ENCODE assay signal across 20 cellular contexts in the genomic region with DNA sequence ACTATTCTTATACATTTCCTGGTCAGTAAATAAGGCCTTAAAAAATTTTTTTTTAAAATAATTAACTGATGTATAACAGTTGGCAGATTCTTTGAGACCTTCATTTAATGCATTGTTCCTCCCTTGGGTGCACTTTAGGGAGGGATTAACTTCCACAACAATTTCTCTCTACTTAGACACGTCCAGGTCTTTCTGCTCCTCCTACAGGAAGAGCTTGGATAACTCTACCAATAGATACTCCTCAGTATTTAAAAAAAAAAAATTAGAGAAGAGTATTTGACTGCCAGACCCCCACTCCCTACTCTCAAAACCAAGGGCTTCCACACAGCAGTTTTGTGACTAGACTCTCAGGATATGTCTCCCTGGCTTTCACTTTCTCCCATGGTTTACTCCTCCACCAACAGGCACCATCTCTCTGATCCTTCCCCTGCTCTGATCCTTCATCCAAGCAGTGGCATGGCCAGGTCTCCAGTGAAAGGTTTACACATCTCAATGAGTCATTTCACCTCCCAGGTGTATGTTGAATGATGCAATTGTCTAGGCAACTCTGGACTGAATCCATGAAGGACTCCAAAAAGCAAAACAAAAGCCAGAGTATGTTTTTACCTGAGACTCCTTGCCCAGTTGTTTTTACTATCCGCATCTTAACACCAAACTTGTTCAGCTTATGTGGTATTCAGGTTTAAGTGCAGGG. TPM values are rescaled to one million over a fixed set of nuclear protein-coding genes. Genes with fewer than 3 reads are reported as not detected.
A peak's percentile ranks its signal among the peaks of the same experiment; 100 is the strongest.
DNase-seq lines count a peak whose midpoint lies in the region; ATAC-seq and TF ChIP-seq lines count a peak whose summit lies in the region.
"Had no signal": no experiment of that assay in that cellular context is flagged by ENCODE, and none has a peak within 500 bp of the region (broad histone marks: within the 10 kb centered on the region; RNA-seq: fewer than 3 reads in every experiment).

No MANE protein-coding gene starts in this region.

- H3K27ac ChIP-seq in HUES48 (ENCODE audit: low read depth, low read length) (no peak overlapping the region), brain microvascular endothelial cell (peak overlapping the region; percentile 94), iPS-20b (ENCODE audit: low read length) (no peak overlapping the region)

- H3K27me3 ChIP-seq in HUES48 (ENCODE audit: control insufficient read depth, insufficient read depth, low read length) (peaks cover 100% of the 10 kb centered on the region), brain microvascular endothelial cell (replicated peaks) (no peaks in the 10 kb centered on the region), iPS-20b (ENCODE audit: insufficient read depth, low read length) (peaks cover 100% of the 10 kb centered on the region)

- H3K9me3 ChIP-seq in HUES48 (ENCODE audit: control insufficient read depth, insufficient read depth, low read length) (no peaks in the 10 kb centered on the region), iPS-20b (ENCODE audit: insufficient read depth, low read depth, low read length) (no peaks in the 10 kb centered on the region; the same call in 1 of the 2 replicates)

- peaks cover 10% of the 10 kb centered on the region for H3K4me1 Mint-ChIP-seq in Calu3 (ENCODE audit: low read depth, unreplicated experiment)
- no peaks in the 10 kb centered on the region for H3K4me1 Mint-ChIP-seq in activated CD8-positive, alpha-beta T cell treated with anti-CD3 and anti-CD28 coated beads, Interleukin-2, amount 10 ng/mL, durations not matched to agents 7 days and 5 days (ENCODE audit: low read depth)

- DNase-seq in Calu3 (peak; percentile 67), brain microvascular endothelial cell (no peak), islet precursor cell (no peak)
- no peak for DNase-seq in activated CD8-positive, alpha-beta T cell treated with anti-CD3 and anti-CD28 coated beads, Interleukin-2, amount 10 ng/mL, durations not matched to agents 7 days and 5 days
- DNase-seq in stimulated activated CD4-positive, alpha-beta T cell treated with anti-CD3 and anti-CD28 coated beads, Interleukin-4, amount 100 ng/mL, for 24 hours: no peak
- no peak for DNase-seq in stimulated activated CD4-positive, alpha-beta T cell treated with anti-CD3 and anti-CD28 coated beads, Interleukin-2, amount 100 ng/mL, for 48 hours
- DNase-seq: ACHN; activated CD4-positive, alpha-beta T cell treated with anti-CD3 and anti-CD28 coated beads, Interleukin-2, amount 10 ng/mL, durations not matched to agents 7 days and 5 days; activated CD8-positive, alpha-beta memory T cell treated with anti-CD3 and anti-CD28 coated beads, Interleukin-2, amount 50 U/mL, for 4 hours; activated gamma-delta T cell; amniotic stem cell; C1 segment of cervical spinal cord; GDM1; hypothalamus; NCI-H187 treated with DMSO at 0.1 percent for 48 hours; NCI-H510A; T-cell had no signal

- no peak overlapping the region for H3K4me3 Mint-ChIP-seq in Calu3 (ENCODE audit: low read depth, unreplicated experiment)
- no peak overlapping the region for H3K4me3 Mint-ChIP-seq in activated CD8-positive, alpha-beta T cell treated with anti-CD3 and anti-CD28 coated beads, Interleukin-2, amount 10 ng/mL, durations not matched to agents 7 days and 5 days
- H3K4me3 Mint-ChIP-seq: activated CD4-positive, alpha-beta T cell treated with anti-CD3 and anti-CD28 coated beads, Interleukin-2, amount 10 ng/mL, durations not matched to agents 7 days and 5 days; natural killer cell treated with Interleukin-12 subunit alpha and Interleukin-12 subunit beta and Interleukin-15 and Interleukin-18, amount 100 ng/mL, for 72 hours; T-cell had no signal

- H3K4me1 ChIP-seq in HUES48 (ENCODE audit: control insufficient read depth, insufficient read depth, low read length) (peaks cover 66% of the 10 kb centered on the region), iPS-20b (ENCODE audit: insufficient read depth, low read length) (peaks cover 25% of the 10 kb centered on the region)

- H3K27ac Mint-ChIP-seq in Calu3 (ENCODE audit: unreplicated experiment): peak overlapping the region; percentile 96
- H3K27ac Mint-ChIP-seq in activated CD8-positive, alpha-beta T cell treated with anti-CD3 and anti-CD28 coated beads, Interleukin-2, amount 10 ng/mL, durations not matched to agents 7 days and 5 days: no peak overlapping the region
- H3K27ac Mint-ChIP-seq: activated CD4-positive, alpha-beta T cell treated with anti-CD3 and anti-CD28 coated beads, Interleukin-2, amount 10 ng/mL, durations not matched to agents 7 days and 5 days; natural killer cell treated with Interleukin-12 subunit alpha and Interleukin-12 subunit beta and Interleukin-15 and Interleukin-18, amount 100 ng/mL, for 72 hours; T-cell had no signal

- in situ Hi-C loops in brain microvascular endothelial cell (cut with HindIII; ENCODE audit: low pct_ligation_motif_present, low sequenced_read_pairs): loop anchor here (25.0 kb wide), 1 partner anchor 213 kb away; no protein-coding TSS in a partner anchor

- H3K9me3 Mint-ChIP-seq in Calu3 (ENCODE audit: low read depth, unreplicated experiment): peaks cover 3% of the 10 kb centered on the region
- H3K9me3 Mint-ChIP-seq in activated CD8-positive, alpha-beta T cell treated with anti-CD3 and anti-CD28 coated beads, Interleukin-2, amount 10 ng/mL, durations not matched to agents 7 days and 5 days (ENCODE audit: insufficient read depth): peaks cover 3% of the 10 kb centered on the region
- H3K9me3 Mint-ChIP-seq: activated CD4-positive, alpha-beta T cell treated with anti-CD3 and anti-CD28 coated beads, Interleukin-2, amount 10 ng/mL, durations not matched to agents 7 days and 5 days had no signal

- intact Hi-C loops in Calu3 (cut with micrococcal nuclease; ENCODE audit: unreplicated experiment): no loop called here

- peaks cover 10% of the 10 kb centered on the region for H3K36me3 Mint-ChIP-seq in Calu3 (ENCODE audit: insufficient read depth, unreplicated experiment)
- peaks cover 8% of the 10 kb centered on the region for H3K36me3 Mint-ChIP-seq in activated CD8-positive, alpha-beta T cell treated with anti-CD3 and anti-CD28 coated beads, Interleukin-2, amount 10 ng/mL, durations not matched to agents 7 days and 5 days (ENCODE audit: low read depth)

- no TSS peak for BruUV-seq in Calu3 (replicated peaks; lab: Mats Ljungman, UMichigan)

- CTCF ChIA-PET in Calu3 (lab: Charles Lee): no interaction called here
- CTCF ChIA-PET in activated CD8-positive, alpha-beta T cell treated with anti-CD3 and anti-CD28 coated beads, Interleukin-2, amount 10 ng/mL, durations not matched to agents 7 days and 5 days (lab: Charles Lee): no interaction called here

- H3K36me3 ChIP-seq in HUES48 (ENCODE audit: control insufficient read depth, insufficient read depth, low read length) (no peaks in the 10 kb centered on the region), brain microvascular endothelial cell (replicated peaks) (no peaks in the 10 kb centered on the region), iPS-20b (ENCODE audit: insufficient read depth, low read depth, low read length) (no peaks in the 10 kb centered on the region)

- H3K9ac ChIP-seq in HUES48 (ENCODE audit: low read depth, low read length): no peak overlapping the region
- H3K9ac ChIP-seq in iPS-20b (ENCODE audit: low read depth, low read length): peak overlapping the region; percentile 71; the same call in 1 of the 2 replicates

- POLR2A ChIA-PET in activated CD8-positive, alpha-beta T cell treated with anti-CD3 and anti-CD28 coated beads, Interleukin-2, amount 10 ng/mL, durations not matched to agents 7 days and 5 days (lab: Charles Lee): no interaction called here

- H3K4me3 ChIP-seq in HUES48 (ENCODE audit: low read depth, low read length) (peak overlapping the region; percentile 62; the same call in 1 of the 2 replicates), brain microvascular endothelial cell (ENCODE audit: low read depth, low read length) (no peak overlapping the region), iPS-20b (ENCODE audit: low read length) (peak overlapping the region; percentile 66; the same call in 1 of the 2 replicates)

- ATAC-seq in activated CD8-positive, alpha-beta T cell treated with anti-CD3 and anti-CD28 coated beads, Interleukin-2, amount 10 ng/mL, durations not matched to agents 7 days and 5 days: no peak
- ATAC-seq: natural killer cell treated with Interleukin-12 subunit alpha and Interleukin-12 subunit beta and Interleukin-15 and Interleukin-18, amount 100 ng/mL, for 72 hours; T-cell had no signal

- TF ChIP-seq CTCF in Calu3 (IDR thresholded peaks at IDR 0.05; ENCODE audit: unreplicated experiment) (no peak), brain microvascular endothelial cell (IDR thresholded peaks at IDR 0.05; ENCODE audit: low read depth, low read length, missing control alignments) (no peak)

- no peaks in the 10 kb centered on the region for H3K27me3 Mint-ChIP-seq in Calu3 (ENCODE audit: unreplicated experiment)
- H3K27me3 Mint-ChIP-seq in activated CD8-positive, alpha-beta T cell treated with anti-CD3 and anti-CD28 coated beads, Interleukin-2, amount 10 ng/mL, durations not matched to agents 7 days and 5 days (ENCODE audit: low read depth): peaks cover 54% of the 10 kb centered on the region

RNA-seq across cellular contexts. Expression of gene ZIC4, which starts 7.4 kb away (rescaled TPM):
- total RNA-seq in Calu3 (2022): not detected in 2 replicates
- total RNA-seq in activated CD8-positive, alpha-beta T cell treated with anti-CD3 and anti-CD28 coated beads, Interleukin-2, amount 10 ng/mL, durations not matched to agents 7 days and 5 days: not detected
- total RNA-seq: activated CD4-positive, alpha-beta T cell treated with anti-CD3 and anti-CD28 coated beads, Interleukin-2, amount 10 ng/mL, durations not matched to agents 7 days and 5 days; natural killer cell treated with Interleukin-12 subunit alpha and Interleukin-12 subunit beta and Interleukin-15 and Interleukin-18, amount 100 ng/mL, for 72 hours; T-cell had no signal

RNA-seq across cellular contexts. Expression of gene ZIC1, which starts 10.2 kb away (rescaled TPM):
- total RNA-seq in Calu3 (2022): not detected in 2 replicates
- total RNA-seq in activated CD8-positive, alpha-beta T cell treated with anti-CD3 and anti-CD28 coated beads, Interleukin-2, amount 10 ng/mL, durations not matched to agents 7 days and 5 days: not detected
- total RNA-seq: activated CD4-positive, alpha-beta T cell treated with anti-CD3 and anti-CD28 coated beads, Interleukin-2, amount 10 ng/mL, durations not matched to agents 7 days and 5 days; natural killer cell treated with Interleukin-12 subunit alpha and Interleukin-12 subunit beta and Interleukin-15 and Interleukin-18, amount 100 ng/mL, for 72 hours; T-cell had no signal
